33 cellular contexts compared by ENCODE assay signal in genomic region chr1:28822779-28823178, GRCh38. TPM values are rescaled to one million over a fixed set of nuclear protein-coding genes. Genes with fewer than 3 reads are reported as not detected.
"Had no signal": no experiment of that assay in that cellular context is flagged by ENCODE, and none has a peak within 500 bp of the region (broad histone marks: within the 10 kb centered on the region; RNA-seq: fewer than 3 reads in every experiment).

No MANE protein-coding gene starts in this region.

- H3K9me3 Mint-ChIP-seq: activated CD4-positive, alpha-beta memory T cell treated with anti-CD3 and anti-CD28 coated beads for 36 hours; activated naive CD4-positive, alpha-beta T cell treated with anti-CD3 and anti-CD28 coated beads, Interleukin-2, amount 10 ng/mL, durations not matched to agents 7 days and 5 days; activated naive CD8-positive, alpha-beta T cell treated with anti-CD3 and anti-CD28 coated beads for 36 hours had no signal

- H3K9me3 ChIP-seq: body of pancreas, breast epithelium, SJCRH30 had no signal

- H3K4me1 Mint-ChIP-seq: activated B cell treated with CpG ODN at 0.5 μM for 24 hours; activated naive CD4-positive, alpha-beta T cell treated with anti-CD3 and anti-CD28 coated beads, Interleukin-2, amount 10 ng/mL, durations not matched to agents 7 days and 5 days; activated naive CD8-positive, alpha-beta T cell treated with anti-CD3 and anti-CD28 coated beads for 36 hours had no signal

- H3K4me3 ChIP-seq: body of pancreas, breast epithelium, SJCRH30 had no signal

- ATAC-seq: body of pancreas, Panc1 had no signal

- H3K27ac Mint-ChIP-seq: activated B cell treated with CpG ODN at 0.5 μM for 24 hours; activated CD4-positive, alpha-beta memory T cell treated with anti-CD3 and anti-CD28 coated beads for 36 hours; activated naive CD4-positive, alpha-beta T cell treated with anti-CD3 and anti-CD28 coated beads, Interleukin-2, amount 10 ng/mL, durations not matched to agents 7 days and 5 days; activated naive CD8-positive, alpha-beta T cell treated with anti-CD3 and anti-CD28 coated beads for 36 hours had no signal

- H3K4me1 ChIP-seq: body of pancreas, breast epithelium had no signal

- H3K4me3 Mint-ChIP-seq: activated B cell treated with CpG ODN at 0.5 μM for 24 hours; activated CD4-positive, alpha-beta memory T cell treated with anti-CD3 and anti-CD28 coated beads for 36 hours; activated naive CD4-positive, alpha-beta T cell treated with anti-CD3 and anti-CD28 coated beads, Interleukin-2, amount 10 ng/mL, durations not matched to agents 7 days and 5 days; activated naive CD8-positive, alpha-beta T cell treated with anti-CD3 and anti-CD28 coated beads for 36 hours had no signal

- H3K36me3 Mint-ChIP-seq: activated CD4-positive, alpha-beta memory T cell treated with anti-CD3 and anti-CD28 coated beads for 36 hours; activated naive CD4-positive, alpha-beta T cell treated with anti-CD3 and anti-CD28 coated beads, Interleukin-2, amount 10 ng/mL, durations not matched to agents 7 days and 5 days; activated naive CD8-positive, alpha-beta T cell treated with anti-CD3 and anti-CD28 coated beads for 36 hours had no signal

- H3K36me3 ChIP-seq: breast epithelium had no signal

- DNase-seq: activated B cell treated with CpG ODN at 0.5 μM for 24 hours; activated CD4-positive, alpha-beta memory T cell treated with anti-CD3 and anti-CD28 coated beads for 36 hours; activated CD4-positive, alpha-beta T cell treated with anti-CD3 and anti-CD28 coated beads for 4 hours; activated CD4-positive, alpha-beta T cell treated with anti-CD3 and anti-CD28 coated beads, Interleukin-2, amount 50 U/mL, for 1 hour; activated CD4-positive, CD25-positive, alpha-beta regulatory T cell treated with anti-CD3 and anti-CD28 coated beads, Interleukin-2, amount 50 U/mL, for 72 hours; activated CD8-positive, alpha-beta memory T cell treated with anti-CD3 and anti-CD28 coated beads, Interleukin-2, amount 50 U/mL, for 4 hours; activated effector memory CD4-positive, alpha-beta T cell treated with Interleukin-2 at 50 U/mL for 16 hours; activated naive CD4-positive, alpha-beta T cell treated with anti-CD3 and anti-CD28 coated beads, Interleukin-2, amount 10 ng/mL, durations not matched to agents 7 days and 5 days; activated naive CD8-positive, alpha-beta T cell treated with anti-CD3 and anti-CD28 coated beads for 36 hours; activated T-cell treated with anti-CD3 and anti-CD28 coated beads for 4 hours; activated T-cell treated with anti-CD3 and anti-CD28 coated beads, Interleukin-2, amount 50 U/mL, for 48 hours; body of pancreas; caudate nucleus; cerebellar nuclear complex; NCI-H1048; NCI-H1105 treated with DMSO at 0.1 percent for 48 hours; NCI-H1436; NCI-H1694; NCI-H1930; NCI-H2081 treated with DMSO at 0.1 percent for 48 hours; NCI-H345; NCI-H524 treated with DMSO at 0.1 percent for 48 hours; SHP77; SJCRH30; SW 1271; T-helper 1 cell; T-helper 2 cell; T-helper 9 cell had no signal

- H3K27ac ChIP-seq: body of pancreas, breast epithelium, SJCRH30, VCaP had no signal

- H3K27me3 ChIP-seq: body of pancreas, breast epithelium, SJCRH30 had no signal

RNA-seq across cellular contexts. Expression of gene OPRD1, which starts 10.8 kb away (rescaled TPM):
- total RNA-seq: activated B cell treated with CpG ODN at 0.5 μM for 24 hours; activated CD4-positive, alpha-beta memory T cell treated with anti-CD3 and anti-CD28 coated beads for 36 hours; breast epithelium; M059J; NCI-H460 had no signal
